ENCODE assay signal across 8 cellular contexts in genomic region chr11:133064152-133064877, GRCh38.
A peak's percentile ranks its signal among the peaks of the same experiment; 100 is the strongest.
DNase-seq lines count a peak whose midpoint lies in the region; ATAC-seq and TF ChIP-seq lines count a peak whose summit lies in the region.

No MANE protein-coding gene starts in this region.

- ATAC-seq in HG02623 (IDR thresholded peaks at IDR 0.05; ENCODE audit: unreplicated experiment) (no peak), HG03469 (IDR thresholded peaks at IDR 0.05; ENCODE audit: unreplicated experiment) (no peak)

- peak overlapping the region; percentile 87 for H3K27ac ChIP-seq in VCaP

- TF ChIP-seq CTCF in VCaP (conservative IDR thresholded peaks at IDR 0.05) = peak; percentile 94

- DNase-seq in COLO829 (ENCODE audit: low spot score) (peak; percentile 40), HT1080 (ENCODE audit: low read depth) (peak; percentile 27), glomerular endothelial cell (ENCODE audit: extremely low read depth, low read depth, low spot score) (peak; percentile 29), nucleus accumbens (lab: John Stamatoyannopoulos, UW) (peak in 53 of 56 donors; percentile 20 to 91 (median 64)), SIG-M5 (lab: John Stamatoyannopoulos, UW) (no peak)
